24 cellular contexts compared by ENCODE assay signal in the genomic region with DNA sequence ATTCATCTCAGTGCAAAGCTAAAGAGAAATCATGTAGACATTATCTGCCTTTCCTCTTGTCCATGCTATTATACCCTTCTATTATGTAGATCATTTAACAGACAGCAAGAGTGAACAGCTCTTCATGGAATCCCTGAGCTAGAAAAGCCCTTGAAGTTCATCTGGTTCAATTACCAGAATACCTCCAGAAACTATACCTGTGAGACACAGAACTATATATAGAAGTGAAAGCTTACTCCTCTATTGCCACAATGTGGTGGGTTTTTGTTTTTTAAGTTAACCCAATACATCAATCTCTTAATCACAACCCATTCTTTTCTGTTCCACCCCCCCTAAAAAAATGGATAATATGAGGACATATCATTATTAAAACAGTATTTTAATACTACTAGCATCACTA.
A peak's percentile ranks its signal among the peaks of the same experiment; 100 is the strongest.
DNase-seq lines count a peak whose midpoint lies in the region; ATAC-seq and TF ChIP-seq lines count a peak whose summit lies in the region.
"Had no signal": no experiment of that assay in that cellular context is flagged by ENCODE, and none has a peak within 500 bp of the region (broad histone marks: within the 10 kb centered on the region; RNA-seq: fewer than 3 reads in every experiment).

No MANE protein-coding gene starts in this region.

- intact Hi-C loops in activated CD8-positive, alpha-beta T cell treated with anti-CD3 and anti-CD28 coated beads for 36 hours (cut with micrococcal nuclease), result loop anchor here (5.0 to 10.0 kb wide), 2 partner anchors 198 to 345 kb away; no protein-coding TSS in a partner anchor

- H3K4me1 Mint-ChIP-seq in activated CD8-positive, alpha-beta T cell treated with anti-CD3 and anti-CD28 coated beads, Interleukin-2, amount 10 ng/mL, durations not matched to agents 7 days and 5 days (ENCODE audit: low read depth), result peaks cover 35% of the 10 kb centered on the region
- peaks cover 28% of the 10 kb centered on the region for H3K4me1 Mint-ChIP-seq in activated CD8-positive, alpha-beta T cell treated with anti-CD3 and anti-CD28 coated beads for 36 hours (ENCODE audit: low read depth)

- POLR2A ChIA-PET in activated CD8-positive, alpha-beta T cell treated with anti-CD3 and anti-CD28 coated beads, Interleukin-2, amount 10 ng/mL, durations not matched to agents 7 days and 5 days (lab: Charles Lee), result interaction anchor here (0.8 kb wide), 1 partner anchor 630 kb away, joined by 4 read pairs; no protein-coding TSS in a partner anchor
- POLR2A ChIA-PET in activated CD8-positive, alpha-beta T cell treated with anti-CD3 and anti-CD28 coated beads for 36 hours (lab: Charles Lee), result no interaction called here

- DNase-seq in activated CD8-positive, alpha-beta T cell treated with anti-CD3 and anti-CD28 coated beads, Interleukin-2, amount 10 ng/mL, durations not matched to agents 7 days and 5 days, result no peak
- DNase-seq in activated CD8-positive, alpha-beta T cell treated with anti-CD3 and anti-CD28 coated beads for 36 hours, result no peak
- DNase-seq in NCI-H187 treated with DMSO at 0.1 percent for 48 hours (lab: John Stamatoyannopoulos, UW) (peak; percentile 37), NCI-H1436 (lab: John Stamatoyannopoulos, UW) (no peak), NOMO-1 (lab: John Stamatoyannopoulos, UW; ENCODE audit: unreplicated experiment in 2 of 2) (no peak), COLO668 (lab: John Stamatoyannopoulos, UW; ENCODE audit: unreplicated experiment) (no peak)
- no peak for DNase-seq in stimulated activated CD4-positive, alpha-beta T cell treated with anti-CD3 and anti-CD28 coated beads, Interleukin-1b, Interleukin-23, amount 100 ng/mL, for 48 hours
- DNase-seq: activated CD4-positive, alpha-beta memory T cell treated with anti-CD3 and anti-CD28 coated beads, Interleukin-2, amount 10 ng/mL, durations not matched to agents 7 days and 5 days; activated CD4-positive, alpha-beta T cell treated with anti-CD3 and anti-CD28 coated beads for 1 hour; activated naive CD4-positive, alpha-beta T cell treated with anti-CD3 and anti-CD28 coated beads, Interleukin-2, amount 50 U/mL, for 16 hours; heart right ventricle; KBM-7; left ventricle myocardium superior; MG63; NCI-H1105 treated with DMSO at 0.1 percent for 48 hours; NCI-H446; NCI-H82; OCI-M1; SK-N-SH; stimulated activated naive CD4-positive, alpha-beta T cell treated with Interleukin-2 at 50 U/mL for 16 hours; upper lobe of right lung had no signal

- H3K9me3 Mint-ChIP-seq in activated CD8-positive, alpha-beta T cell treated with anti-CD3 and anti-CD28 coated beads, Interleukin-2, amount 10 ng/mL, durations not matched to agents 7 days and 5 days (ENCODE audit: insufficient read depth), result no peaks in the 10 kb centered on the region
- H3K9me3 Mint-ChIP-seq in activated CD8-positive, alpha-beta T cell treated with anti-CD3 and anti-CD28 coated beads for 36 hours, result no peaks in the 10 kb centered on the region
- H3K9me3 Mint-ChIP-seq: activated CD4-positive, alpha-beta memory T cell treated with anti-CD3 and anti-CD28 coated beads, Interleukin-2, amount 10 ng/mL, durations not matched to agents 7 days and 5 days; activated T-helper 17 cell treated with anti-CD3 and anti-CD28 coated beads, Interleukin-2, amount 50 U/mL, for 72 hours; T-helper 1 cell treated with Interleukin-12 subunit alpha and Interleukin-12 subunit beta and Interleukin-4 antibody, amounts not matched to agents 30 μg/mL and 1 μg/mL, for 36 hours had no signal

- CTCF ChIA-PET in activated CD8-positive, alpha-beta T cell treated with anti-CD3 and anti-CD28 coated beads, Interleukin-2, amount 10 ng/mL, durations not matched to agents 7 days and 5 days (lab: Charles Lee), result interaction anchor here (0.9 to 4.5 kb wide), 13 partner anchors 65 to 632 kb away, joined by 3 to 28 read pairs (median 4); partner anchors contain the start of gene PLCL2
- CTCF ChIA-PET in activated CD8-positive, alpha-beta T cell treated with anti-CD3 and anti-CD28 coated beads for 36 hours (lab: Charles Lee), result interaction anchor here (0.7 to 1.7 kb wide), 5 partner anchors 13 to 630 kb away, joined by 3 to 12 read pairs (median 4); partner anchors contain the start of gene PLCL2

- H3K27me3 Mint-ChIP-seq in activated CD8-positive, alpha-beta T cell treated with anti-CD3 and anti-CD28 coated beads, Interleukin-2, amount 10 ng/mL, durations not matched to agents 7 days and 5 days (ENCODE audit: low read depth), result no peaks in the 10 kb centered on the region
- H3K27me3 Mint-ChIP-seq in activated CD8-positive, alpha-beta T cell treated with anti-CD3 and anti-CD28 coated beads for 36 hours, result no peaks in the 10 kb centered on the region
- H3K27me3 Mint-ChIP-seq: activated CD4-positive, alpha-beta memory T cell treated with anti-CD3 and anti-CD28 coated beads, Interleukin-2, amount 10 ng/mL, durations not matched to agents 7 days and 5 days; activated T-helper 17 cell treated with anti-CD3 and anti-CD28 coated beads, Interleukin-2, amount 50 U/mL, for 72 hours had no signal

- no peak overlapping the region for H3K4me3 Mint-ChIP-seq in activated CD8-positive, alpha-beta T cell treated with anti-CD3 and anti-CD28 coated beads, Interleukin-2, amount 10 ng/mL, durations not matched to agents 7 days and 5 days
- H3K4me3 Mint-ChIP-seq in activated CD8-positive, alpha-beta T cell treated with anti-CD3 and anti-CD28 coated beads for 36 hours, result no peak overlapping the region
- H3K4me3 Mint-ChIP-seq: activated CD4-positive, alpha-beta memory T cell treated with anti-CD3 and anti-CD28 coated beads, Interleukin-2, amount 10 ng/mL, durations not matched to agents 7 days and 5 days; activated T-helper 17 cell treated with anti-CD3 and anti-CD28 coated beads, Interleukin-2, amount 50 U/mL, for 72 hours; T-helper 1 cell treated with Interleukin-12 subunit alpha and Interleukin-12 subunit beta and Interleukin-4 antibody, amounts not matched to agents 30 μg/mL and 1 μg/mL, for 36 hours had no signal

- H3K36me3 Mint-ChIP-seq in activated CD8-positive, alpha-beta T cell treated with anti-CD3 and anti-CD28 coated beads, Interleukin-2, amount 10 ng/mL, durations not matched to agents 7 days and 5 days (ENCODE audit: low read depth), result no peaks in the 10 kb centered on the region
- no peaks in the 10 kb centered on the region for H3K36me3 Mint-ChIP-seq in activated CD8-positive, alpha-beta T cell treated with anti-CD3 and anti-CD28 coated beads for 36 hours (ENCODE audit: low read depth)

- no peak for TF ChIP-seq CTCF in activated CD8-positive, alpha-beta T cell treated with anti-CD3 and anti-CD28 coated beads for 36 hours (IDR thresholded peaks at IDR 0.05)

- peak overlapping the region; percentile 41 for H3K27ac Mint-ChIP-seq in activated CD8-positive, alpha-beta T cell treated with anti-CD3 and anti-CD28 coated beads, Interleukin-2, amount 10 ng/mL, durations not matched to agents 7 days and 5 days
- no peak overlapping the region for H3K27ac Mint-ChIP-seq in activated CD8-positive, alpha-beta T cell treated with anti-CD3 and anti-CD28 coated beads for 36 hours
- H3K27ac Mint-ChIP-seq: activated CD4-positive, alpha-beta memory T cell treated with anti-CD3 and anti-CD28 coated beads, Interleukin-2, amount 10 ng/mL, durations not matched to agents 7 days and 5 days; activated T-helper 17 cell treated with anti-CD3 and anti-CD28 coated beads, Interleukin-2, amount 50 U/mL, for 72 hours; T-helper 1 cell treated with Interleukin-12 subunit alpha and Interleukin-12 subunit beta and Interleukin-4 antibody, amounts not matched to agents 30 μg/mL and 1 μg/mL, for 36 hours had no signal

- peak; percentile 29 for ATAC-seq in activated CD8-positive, alpha-beta T cell treated with anti-CD3 and anti-CD28 coated beads, Interleukin-2, amount 10 ng/mL, durations not matched to agents 7 days and 5 days
- ATAC-seq in activated CD8-positive, alpha-beta T cell treated with anti-CD3 and anti-CD28 coated beads for 36 hours, result no peak
- ATAC-seq in GM21390 (IDR thresholded peaks at IDR 0.05; ENCODE audit: unreplicated experiment), result peak; percentile 58
- ATAC-seq: heart right ventricle, left ventricle myocardium superior, upper lobe of right lung had no signal
